Comparison of ENCODE assay signal across 34 cellular contexts in genomic region chr11:121231576-121232278, GRCh38.
DNase-seq lines count a peak whose midpoint lies in the region; ATAC-seq and TF ChIP-seq lines count a peak whose summit lies in the region.
"Had no signal": no experiment of that assay in that cellular context is flagged by ENCODE, and none has a peak within 500 bp of the region (broad histone marks: within the 10 kb centered on the region; RNA-seq: fewer than 3 reads in every experiment).

No MANE protein-coding gene starts in this region.

- H3K36me3 ChIP-seq in right atrium auricular region (no peaks in the 10 kb centered on the region), heart right ventricle (no peaks in the 10 kb centered on the region), right lobe of liver (no peaks in the 10 kb centered on the region), transverse colon (no peaks in the 10 kb centered on the region)
- H3K36me3 ChIP-seq: suprapubic skin had no signal

- H3K9me3 ChIP-seq in right atrium auricular region, result no peaks in the 10 kb centered on the region
- no peaks in the 10 kb centered on the region for H3K9me3 ChIP-seq in heart right ventricle
- H3K9me3 ChIP-seq in right lobe of liver, result no peaks in the 10 kb centered on the region
- H3K9me3 ChIP-seq in transverse colon, result no peaks in the 10 kb centered on the region
- H3K9me3 ChIP-seq: body of pancreas, psoas muscle, suprapubic skin had no signal

- TF ChIP-seq CTCF in right atrium auricular region (IDR thresholded peaks at IDR 0.05), result no peak
- no peak for TF ChIP-seq CTCF in heart right ventricle (IDR thresholded peaks at IDR 0.05)
- no peak for TF ChIP-seq CTCF in right lobe of liver (IDR thresholded peaks at IDR 0.05)
- TF ChIP-seq CTCF in transverse colon (IDR thresholded peaks at IDR 0.05), result no peak

- H3K4me3 ChIP-seq in right atrium auricular region, result no peak overlapping the region
- H3K4me3 ChIP-seq in heart right ventricle, result no peak overlapping the region
- H3K4me3 ChIP-seq in right lobe of liver, result no peak overlapping the region
- no peak overlapping the region for H3K4me3 ChIP-seq in transverse colon
- H3K4me3 ChIP-seq: body of pancreas, dorsolateral prefrontal cortex, GM23248, PC-9, psoas muscle, suprapubic skin had no signal

- H3K27me3 ChIP-seq in right atrium auricular region (no peaks in the 10 kb centered on the region), heart right ventricle (peaks cover 0 to 5% (median 0%) of the 10 kb centered on the region in 7 donors), right lobe of liver (no peaks in the 10 kb centered on the region), transverse colon (peaks cover 24% of the 10 kb centered on the region)
- H3K27me3 ChIP-seq: body of pancreas had no signal

- no peaks in the 10 kb centered on the region for H3K4me1 ChIP-seq in right atrium auricular region
- peaks cover 0 to 36% (median 13%) of the 10 kb centered on the region in 9 donors for H3K4me1 ChIP-seq in heart right ventricle
- H3K4me1 ChIP-seq in right lobe of liver, result peaks cover 0 to 65% (median 31%) of the 10 kb centered on the region in 4 donors
- H3K4me1 ChIP-seq in transverse colon, result peaks cover 0 to 2% (median 0%) of the 10 kb centered on the region in 4 donors
- H3K4me1 ChIP-seq: psoas muscle had no signal

- TF ChIP-seq EP300 in transverse colon (IDR thresholded peaks at IDR 0.05; ENCODE audit: low read depth), result no peak

- TF ChIP-seq POLR2A in right lobe of liver (IDR thresholded peaks at IDR 0.05) (no peak), transverse colon (IDR thresholded peaks at IDR 0.05) (no peak)

- no peak overlapping the region for H3K27ac ChIP-seq in right atrium auricular region
- H3K27ac ChIP-seq in heart right ventricle, result peak overlapping the region in 7 of 10 donors; percentile 8 to 51 (median 28)
- peak overlapping the region; percentile 56 to 93 (median 86) for H3K27ac ChIP-seq in right lobe of liver
- no peak overlapping the region for H3K27ac ChIP-seq in transverse colon
- H3K27ac ChIP-seq: body of pancreas, C4-2B, dorsolateral prefrontal cortex, GM23248, PC-9, psoas muscle, suprapubic skin, VCaP had no signal

- ATAC-seq in Right ventricle myocardium superior (ENCODE audit: poor library complexity) (peak; percentile 83), heart right ventricle (peak; percentile 65 to 91 (median 86)), right lobe of liver (peak; percentile 72 to 87 (median 83)), HG03095 (IDR thresholded peaks at IDR 0.05; ENCODE audit: unreplicated experiment) (no peak), HG02970 (IDR thresholded peaks at IDR 0.05; ENCODE audit: low FRiP score, unreplicated experiment) (no peak)
- ATAC-seq: activated CD4-positive, alpha-beta T cell treated with anti-CD3 and anti-CD28 coated beads for 36 hours; activated CD8-positive, alpha-beta T cell treated with anti-CD3 and anti-CD28 coated beads for 36 hours; body of pancreas; naive thymus-derived CD8-positive, alpha-beta T cell; psoas muscle; stimulated activated memory B cell treated with anti-CD40 and anti-IgM and Interleukin-4, amounts not matched to agents 10 μg/mL and 1 μg/mL and 100 μg/mL, for 72 hours had no signal

- in situ Hi-C loops in transverse colon (cut with MboI; ENCODE audit: low pct_ligation_motif_present in 1 of 4, low pct_unique_long_range_greater_than_20kb in 1 of 4, low sequenced_read_pairs in 3 of 4), result no loop called here

- DNase-seq in Right ventricle myocardium superior (no peak), right atrium auricular region (ENCODE audit: low spot score) (no peak), heart right ventricle (peak in 1 of 2 donors; percentile 38), right lobe of liver (peak; percentile 80 to 95 (median 88)), transverse colon (peak; percentile 26), AML-193 (lab: John Stamatoyannopoulos, UW) (no peak)
- DNase-seq: 8988T; activated CD4-positive, alpha-beta T cell treated with anti-CD3 and anti-CD28 coated beads for 36 hours; activated CD8-positive, alpha-beta memory T cell treated with anti-CD3 and anti-CD28 coated beads, Interleukin-2, amount 50 U/mL, for 48 hours; activated CD8-positive, alpha-beta T cell treated with anti-CD3 and anti-CD28 coated beads for 36 hours; activated naive CD4-positive, alpha-beta T cell treated with anti-CD3 and anti-CD28 coated beads for 36 hours; cerebellar nuclear complex; DND-41; dorsolateral prefrontal cortex; GF-D8; GM23248; KBM-7; naive thymus-derived CD8-positive, alpha-beta T cell; NCI-H1105; NCI-H187; NCI-H2171 treated with DMSO at 0.1 percent for 48 hours; NCI-H510A; occipital lobe; PC-9; psoas muscle; SHP77; T-helper 2 cell had no signal

- 75% methylated on average over 8 of the region's 8 CpGs for WGBS in heart right ventricle, 2 donors
- WGBS in right lobe of liver (ENCODE audit: insufficient coverage, low coverage, low lambda C conversion rate, missing lambda C conversion rate), result 22% methylated on average over 7 of the region's 8 CpGs
- 75 to 78% methylated on average over 8 of the region's 8 CpGs for WGBS in transverse colon (ENCODE audit: low coverage in 1 of 2), 2 donors

- intact Hi-C loops in Right ventricle myocardium superior (cut with DNase I) (no loop called here), heart right ventricle (cut with DNase I) (no loop called here), right lobe of liver (cut with DNase I) (no loop called here), transverse colon (cut with DNase I; ENCODE audit: low total_unique reads) (no loop called here)

Comparison
In these comparisons a context has a peak if more than half of its experiments do, and no peak if none do; other contexts are left out.
1. H3K27ac ChIP-seq: peak in heart right ventricle (7 of 10) and right lobe of liver (3 of 3); none in right atrium auricular region (0 of 2) and transverse colon (0 of 4).
2. ATAC-seq: peak in Right ventricle myocardium superior (single experiment), heart right ventricle (8 of 8) and right lobe of liver (4 of 4); none in HG03095 (single experiment) and HG02970 (single experiment).
3. DNase-seq: peak in right lobe of liver (3 of 3) and transverse colon (single experiment); none in Right ventricle myocardium superior (single experiment), right atrium auricular region (single experiment) and AML-193 (0 of 2).